8 cellular contexts compared by ENCODE assay signal in genomic region chr4:165207431-165208321, GRCh38. TPM values are rescaled to one million over a fixed set of nuclear protein-coding genes. Genes with fewer than 3 reads are reported as not detected.
DNase-seq lines count a peak whose midpoint lies in the region; ATAC-seq and TF ChIP-seq lines count a peak whose summit lies in the region.

A gene with protein sequence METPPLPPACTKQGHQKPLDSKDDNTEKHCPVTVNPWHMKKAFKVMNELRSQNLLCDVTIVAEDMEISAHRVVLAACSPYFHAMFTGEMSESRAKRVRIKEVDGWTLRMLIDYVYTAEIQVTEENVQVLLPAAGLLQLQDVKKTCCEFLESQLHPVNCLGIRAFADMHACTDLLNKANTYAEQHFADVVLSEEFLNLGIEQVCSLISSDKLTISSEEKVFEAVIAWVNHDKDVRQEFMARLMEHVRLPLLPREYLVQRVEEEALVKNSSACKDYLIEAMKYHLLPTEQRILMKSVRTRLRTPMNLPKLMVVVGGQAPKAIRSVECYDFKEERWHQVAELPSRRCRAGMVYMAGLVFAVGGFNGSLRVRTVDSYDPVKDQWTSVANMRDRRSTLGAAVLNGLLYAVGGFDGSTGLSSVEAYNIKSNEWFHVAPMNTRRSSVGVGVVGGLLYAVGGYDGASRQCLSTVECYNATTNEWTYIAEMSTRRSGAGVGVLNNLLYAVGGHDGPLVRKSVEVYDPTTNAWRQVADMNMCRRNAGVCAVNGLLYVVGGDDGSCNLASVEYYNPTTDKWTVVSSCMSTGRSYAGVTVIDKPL (plus strand): TSS chr4:165207561. CDS start chr4:165207877, 316 bp downstream.

- H3K27ac ChIP-seq in Panc1 (ENCODE audit: low read length) = peak within 1 kb of the TSS; percentile 31

- no peaks in the 10 kb centered on the region for H3K9me3 Mint-ChIP-seq in naive thymus-derived CD8-positive, alpha-beta T cell

- H3K4me1 ChIP-seq in Panc1 (ENCODE audit: control insufficient read depth, insufficient read depth, low read length) = peaks cover 22% of the 10 kb centered on the region

- H3K36me3 ChIP-seq in Panc1 (ENCODE audit: control insufficient read depth, insufficient read depth, low read length) = no peaks in the 10 kb centered on the region

- no TSS peak for BruUV-seq in Panc1 (replicated peaks; lab: Mats Ljungman, UMichigan)

- ATAC-seq in GM19397 (IDR thresholded peaks at IDR 0.05; ENCODE audit: unreplicated experiment) = peak; percentile 92
- peak; percentile 76 for ATAC-seq in HG03558 (IDR thresholded peaks at IDR 0.05; ENCODE audit: extremely low read depth, unreplicated experiment)
- peak; percentile 97 for ATAC-seq in Panc1
- ATAC-seq in naive thymus-derived CD8-positive, alpha-beta T cell = peak; percentile 74 to 84
- peak; percentile 62 for ATAC-seq in stimulated activated naive CD8-positive, alpha-beta T cell treated with anti-CD3 and anti-CD28 coated beads, Interleukin-15, Interleukin-2, amounts not matched to agents 100 U/mL and 50 U/mL, for 24 hours

- in situ Hi-C loops in Panc1 (cut with HindIII; ENCODE audit: low pct_unique_long_range_greater_than_20kb, low sequenced_read_pairs) = no loop called here

- intact Hi-C loops in Panc1 (cut with micrococcal nuclease; ENCODE audit: unreplicated experiment) = no loop called here

- H3K27me3 Mint-ChIP-seq in naive thymus-derived CD8-positive, alpha-beta T cell = no peaks in the 10 kb centered on the region

- peak; percentile 42 for DNase-seq in COLO829 (ENCODE audit: low spot score)
- no peak for DNase-seq in Panc1 (ENCODE audit: low read depth, low spot score)
- DNase-seq in activated T-helper 1 cell treated with Interleukin-2 at 50 U/mL for 16 hours (ENCODE audit: low read depth) = peak; percentile 59
- peak; percentile 83 for DNase-seq in fibroblast of gingiva (ENCODE audit: low read depth)
- peak; percentile 49 to 77 (median 64) for DNase-seq in naive thymus-derived CD8-positive, alpha-beta T cell
- peak; percentile 76 for DNase-seq in stimulated activated naive CD8-positive, alpha-beta T cell treated with anti-CD3 and anti-CD28 coated beads, Interleukin-15, Interleukin-2, amounts not matched to agents 100 U/mL and 50 U/mL, for 24 hours

- H3K4me3 Mint-ChIP-seq in naive thymus-derived CD8-positive, alpha-beta T cell = peak within 1 kb of the TSS; percentile 76 to 98 (median 92)

- peak within 1 kb of the TSS; percentile 59 to 79 for H3K4me3 ChIP-seq in Panc1 (ENCODE audit: low read depth in 2 of 2, low read length in 2 of 2)

- H3K27me3 ChIP-seq in Panc1 (ENCODE audit: control insufficient read depth, insufficient read depth, low read length) = no peaks in the 10 kb centered on the region

- H3K27ac Mint-ChIP-seq in naive thymus-derived CD8-positive, alpha-beta T cell = peak within 1 kb of the TSS; percentile 79 to 96 (median 93)

- no peak for TF ChIP-seq CTCF in Panc1 (IDR thresholded peaks at IDR 0.05)

- H3K36me3 Mint-ChIP-seq in naive thymus-derived CD8-positive, alpha-beta T cell = no peaks in the 10 kb centered on the region

- no peaks in the 10 kb centered on the region for H3K9me3 ChIP-seq in Panc1 (ENCODE audit: control insufficient read depth, insufficient read depth, low read depth, low read length)

- H3K4me1 Mint-ChIP-seq in naive thymus-derived CD8-positive, alpha-beta T cell = peaks cover 39 to 76% (median 69%) of the 10 kb centered on the region in 4 donors

- CTCF ChIA-PET in Panc1 (lab: Charles Lee) = no interaction called here

- POLR2A ChIA-PET in Panc1 (lab: Charles Lee) = no interaction called here
- POLR2A ChIA-PET in naive thymus-derived CD8-positive, alpha-beta T cell (lab: Charles Lee) = interaction anchor here (0.7 to 0.9 kb wide), 2 partner anchors 10 to 120 kb away, joined by 3 read pairs; partner anchors contain the start of gene MSMO1

RNA-seq across cellular contexts. Expression of the gene that starts here (rescaled TPM):
- total RNA-seq in Panc1 (2021; ENCODE audit: unreplicated experiment) = 17.4 TPM
- polyA plus RNA-seq in Panc1 (2012; ENCODE audit: insufficient read length) = 14.4 TPM
- total RNA-seq in naive thymus-derived CD8-positive, alpha-beta T cell = 10 to 100 TPM; 21.0 to 23.7 TPM
- polyA plus RNA-seq in naive thymus-derived CD8-positive, alpha-beta T cell = 10 to 100 TPM in 1 of 3 donors, 1 to 10 TPM in 2; 3.5 to 10.4 (median 6.8) TPM
